42 cellular contexts compared by ENCODE assay signal in genomic region chr22:23552573-23552972, GRCh38. TPM values are rescaled to one million over a fixed set of nuclear protein-coding genes. Genes with fewer than 3 reads are reported as not detected.
"Had no signal": no experiment of that assay in that cellular context is flagged by ENCODE, and none has a peak within 500 bp of the region (broad histone marks: within the 10 kb centered on the region; RNA-seq: fewer than 3 reads in every experiment).

No MANE protein-coding gene starts in this region.

- H3K4me3 ChIP-seq: adrenal gland, ascending aorta, body of pancreas, breast epithelium, cardiac muscle cell had no signal

- H3K9me3 Mint-ChIP-seq: activated naive CD4-positive, alpha-beta T cell treated with anti-CD3 and anti-CD28 coated beads, Interleukin-2, amount 50 U/mL, for 24 hours; activated T-cell treated with anti-CD3 and anti-CD28 coated beads, Interleukin-2, amount 50 U/mL, for 72 hours; activated T-helper 17 cell treated with anti-CD3 and anti-CD28 coated beads, Interleukin-2, amount 50 U/mL, for 72 hours; central memory CD8-positive, alpha-beta T cell had no signal

- H3K4me1 ChIP-seq: adrenal gland, ascending aorta, body of pancreas, breast epithelium had no signal

- H3K36me3 ChIP-seq: adrenal gland, ascending aorta, brain microvascular endothelial cell, breast epithelium, cardiac muscle cell had no signal

- H3K4me3 Mint-ChIP-seq: activated naive CD4-positive, alpha-beta T cell treated with anti-CD3 and anti-CD28 coated beads for 36 hours; activated naive CD4-positive, alpha-beta T cell treated with anti-CD3 and anti-CD28 coated beads, Interleukin-2, amount 10 ng/mL, durations not matched to agents 7 days and 5 days; activated naive CD4-positive, alpha-beta T cell treated with anti-CD3 and anti-CD28 coated beads, Interleukin-2, amount 50 U/mL, for 24 hours; activated naive CD8-positive, alpha-beta T cell; activated naive CD8-positive, alpha-beta T cell treated with anti-CD3 and anti-CD28 coated beads for 36 hours; activated naive CD8-positive, alpha-beta T cell treated with anti-CD3 and anti-CD28 coated beads, Interleukin-2, amount 10 ng/mL, durations not matched to agents 7 days and 5 days; activated naive CD8-positive, alpha-beta T cell treated with anti-CD3 and anti-CD28 coated beads, Interleukin-2, amount 50 U/mL, for 24 hours; activated T-cell treated with anti-CD3 and anti-CD28 coated beads, Interleukin-2, amount 50 U/mL, for 24 hours; activated T-cell treated with anti-CD3 and anti-CD28 coated beads, Interleukin-2, amount 50 U/mL, for 4 hours; activated T-cell treated with anti-CD3 and anti-CD28 coated beads, Interleukin-2, amount 50 U/mL, for 72 hours; activated T-helper 1 cell treated with anti-CD3 and anti-CD28 coated beads, Interleukin-12 subunit alpha, Interleukin-12 subunit beta, Interleukin-2, Interleukin-4 antibody, amounts not matched to agents 30 ng/mL and 10 ng/mL and 1 ng/mL, durations not matched to agents 14 hours and 24 hours and 36 hours; activated T-helper 17 cell treated with anti-CD3 and anti-CD28 coated beads, Interleukin-2, amount 50 U/mL, for 72 hours; brain; central memory CD8-positive, alpha-beta T cell had no signal

- H3K4me1 Mint-ChIP-seq: activated naive CD4-positive, alpha-beta T cell treated with anti-CD3 and anti-CD28 coated beads, Interleukin-2, amount 10 ng/mL, durations not matched to agents 7 days and 5 days; activated naive CD4-positive, alpha-beta T cell treated with anti-CD3 and anti-CD28 coated beads, Interleukin-2, amount 50 U/mL, for 24 hours; activated naive CD8-positive, alpha-beta T cell treated with anti-CD3 and anti-CD28 coated beads for 36 hours; activated naive CD8-positive, alpha-beta T cell treated with anti-CD3 and anti-CD28 coated beads, Interleukin-2, amount 10 ng/mL, durations not matched to agents 7 days and 5 days; activated naive CD8-positive, alpha-beta T cell treated with anti-CD3 and anti-CD28 coated beads, Interleukin-2, amount 50 U/mL, for 24 hours; activated T-helper 17 cell treated with anti-CD3 and anti-CD28 coated beads, Interleukin-2, amount 50 U/mL, for 72 hours; central memory CD8-positive, alpha-beta T cell had no signal

- H3K27ac ChIP-seq: adrenal gland, ascending aorta, body of pancreas, brain microvascular endothelial cell, breast epithelium, cardiac muscle cell had no signal

- H3K9me3 ChIP-seq: adrenal gland, body of pancreas had no signal

- DNase-seq: activated effector memory CD4-positive, alpha-beta T cell treated with Interleukin-2 at 50 U/mL for 16 hours; activated gamma-delta T cell; activated gamma-delta T cell treated with Interleukin-2 at 50 U/mL for 16 hours; activated naive CD4-positive, alpha-beta T cell; activated naive CD4-positive, alpha-beta T cell treated with anti-CD3 and anti-CD28 coated beads for 36 hours; activated naive CD4-positive, alpha-beta T cell treated with anti-CD3 and anti-CD28 coated beads, Interleukin-2, amount 50 U/mL, for 16 hours; activated naive CD4-positive, alpha-beta T cell treated with Interleukin-2 at 50 U/mL for 16 hours; activated naive CD8-positive, alpha-beta T cell treated with anti-CD3 and anti-CD28 coated beads for 36 hours; activated naive CD8-positive, alpha-beta T cell treated with anti-CD3 and anti-CD28 coated beads, Interleukin-2, amount 10 ng/mL, durations not matched to agents 7 days and 5 days; activated naive CD8-positive, alpha-beta T cell treated with anti-CD3 and anti-CD28 coated beads, Interleukin-2, amount 50 U/mL, for 24 hours; activated T-cell treated with anti-CD3 and anti-CD28 coated beads, Interleukin-2, amount 50 U/mL, for 1 hour; activated T-cell treated with anti-CD3 and anti-CD28 coated beads, Interleukin-2, amount 50 U/mL, for 4 hours; activated T-cell treated with anti-CD3 and anti-CD28 coated beads, Interleukin-2, amount 50 U/mL, for 48 hours; activated T-cell treated with anti-CD3 and anti-CD28 coated beads, Interleukin-2, amount 50 U/mL, for 72 hours; adrenal gland; amniotic stem cell; anterior cingulate cortex; body of pancreas; brain microvascular endothelial cell; caudate nucleus; central memory CD4-positive, alpha-beta T cell; cerebellar nuclear complex had no signal

- H3K27me3 Mint-ChIP-seq: activated naive CD4-positive, alpha-beta T cell treated with anti-CD3 and anti-CD28 coated beads, Interleukin-2, amount 50 U/mL, for 24 hours; brain had no signal

- FAIRE-seq: astrocyte, bronchial epithelial cell had no signal

- H3K27ac Mint-ChIP-seq: activated naive CD4-positive, alpha-beta T cell treated with anti-CD3 and anti-CD28 coated beads for 36 hours; activated naive CD4-positive, alpha-beta T cell treated with anti-CD3 and anti-CD28 coated beads, Interleukin-2, amount 10 ng/mL, durations not matched to agents 7 days and 5 days; activated naive CD4-positive, alpha-beta T cell treated with anti-CD3 and anti-CD28 coated beads, Interleukin-2, amount 50 U/mL, for 24 hours; activated naive CD4-positive, alpha-beta T cell treated with anti-CD3 and anti-CD28 coated beads, Interleukin-2, amount 50 U/mL, for 72 hours; activated naive CD8-positive, alpha-beta T cell; activated naive CD8-positive, alpha-beta T cell treated with anti-CD3 and anti-CD28 coated beads for 36 hours; activated naive CD8-positive, alpha-beta T cell treated with anti-CD3 and anti-CD28 coated beads, Interleukin-2, amount 10 ng/mL, durations not matched to agents 7 days and 5 days; activated naive CD8-positive, alpha-beta T cell treated with anti-CD3 and anti-CD28 coated beads, Interleukin-2, amount 50 U/mL, for 24 hours; activated T-cell treated with anti-CD3 and anti-CD28 coated beads, Interleukin-2, amount 50 U/mL, for 24 hours; activated T-cell treated with anti-CD3 and anti-CD28 coated beads, Interleukin-2, amount 50 U/mL, for 72 hours; activated T-helper 1 cell treated with anti-CD3 and anti-CD28 coated beads, Interleukin-12 subunit alpha, Interleukin-12 subunit beta, Interleukin-2, Interleukin-4 antibody, amounts not matched to agents 30 ng/mL and 10 ng/mL and 1 ng/mL, durations not matched to agents 14 hours and 24 hours and 36 hours; activated T-helper 17 cell treated with anti-CD3 and anti-CD28 coated beads, Interleukin-2, amount 50 U/mL, for 72 hours; activated T-helper 2 cell treated with anti-CD3 and anti-CD28 coated beads, Interferon-gamma antibody, Interleukin-2, Interleukin-4, amounts not matched to agents 10 μg/mL and 5 μg/mL and 100 μg/mL, durations not matched to agents 14 hours and 24 hours and 36 hours had no signal

- ATAC-seq: activated naive CD4-positive, alpha-beta T cell treated with anti-CD3 and anti-CD28 coated beads, Interleukin-2, amount 50 U/mL, for 72 hours; activated naive CD8-positive, alpha-beta T cell treated with anti-CD3 and anti-CD28 coated beads, Interleukin-2, amount 50 U/mL, for 24 hours; activated T-cell treated with anti-CD3 and anti-CD28 coated beads, Interleukin-2, amount 50 U/mL, for 4 hours; activated T-cell treated with anti-CD3 and anti-CD28 coated beads, Interleukin-2, amount 50 U/mL, for 72 hours; activated T-helper 17 cell treated with anti-CD3 and anti-CD28 coated beads, Interleukin-2, amount 50 U/mL, for 72 hours; body of pancreas had no signal

- H3K27me3 ChIP-seq: adrenal gland, ascending aorta, body of pancreas, brain microvascular endothelial cell, cardiac muscle cell had no signal

RNA-seq across cellular contexts. Expression of gene IGLL1, which starts 27.5 kb away (rescaled TPM):
- total RNA-seq: activated naive CD4-positive, alpha-beta T cell treated with anti-CD3 and anti-CD28 coated beads for 36 hours; activated naive CD4-positive, alpha-beta T cell treated with anti-CD3 and anti-CD28 coated beads, Interleukin-2, amount 50 U/mL, for 72 hours; activated naive CD8-positive, alpha-beta T cell treated with anti-CD3 and anti-CD28 coated beads for 36 hours; activated naive CD8-positive, alpha-beta T cell treated with anti-CD3 and anti-CD28 coated beads, Interleukin-2, amount 10 ng/mL, durations not matched to agents 7 days and 5 days; activated T-cell treated with anti-CD3 and anti-CD28 coated beads, Interleukin-2, amount 50 U/mL, for 4 hours; activated T-cell treated with anti-CD3 and anti-CD28 coated beads, Interleukin-2, amount 50 U/mL, for 72 hours; activated T-helper 1 cell treated with anti-CD3 and anti-CD28 coated beads, Interleukin-12 subunit alpha, Interleukin-12 subunit beta, Interleukin-2, Interleukin-4 antibody, amounts not matched to agents 30 ng/mL and 10 ng/mL and 1 ng/mL, durations not matched to agents 14 hours and 24 hours and 36 hours; activated T-helper 17 cell treated with anti-CD3 and anti-CD28 coated beads, Interleukin-2, amount 50 U/mL, for 72 hours; adrenal gland; aorta; ascending aorta; astrocyte; body of pancreas; breast epithelium; bronchial epithelial cell; cardiac muscle cell; cardiac septum; cerebellum; chondrocyte had no signal
- polyA plus RNA-seq: adipose tissue, aorta, cardiac muscle cell had no signal
